ENCODE assay signal across 9 cellular contexts in the genomic region with DNA sequence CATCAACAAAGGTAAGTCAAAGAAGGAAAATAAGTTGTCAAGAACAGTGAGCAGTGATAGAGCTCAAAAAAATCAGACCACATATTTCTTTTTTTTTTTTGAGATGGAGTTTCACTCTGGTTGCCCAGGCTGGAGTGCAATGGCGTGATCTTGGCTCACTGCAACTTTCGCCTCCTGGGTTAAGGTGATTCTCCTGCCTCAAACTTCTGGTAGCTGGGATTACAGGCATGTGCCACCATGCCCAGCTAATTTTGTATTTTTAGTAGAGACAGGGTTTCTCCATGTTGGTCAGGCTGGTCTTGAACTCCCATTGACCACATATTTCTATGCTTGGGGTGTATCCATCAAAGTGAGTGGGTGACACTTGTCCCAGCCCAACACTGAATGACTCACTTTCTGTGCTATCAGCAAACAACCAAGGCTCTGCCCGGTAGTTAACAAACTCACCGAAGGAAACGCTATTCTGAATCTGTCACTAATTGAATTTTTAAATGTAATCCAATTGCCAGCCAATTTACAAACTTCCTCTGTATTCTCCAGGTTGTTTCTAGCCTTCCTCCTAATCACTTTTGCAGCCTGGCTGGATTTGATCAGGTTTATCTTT. TPM values are rescaled to one million over a fixed set of nuclear protein-coding genes. Genes with fewer than 3 reads are reported as not detected.
DNase-seq lines count a peak whose midpoint lies in the region; ATAC-seq and TF ChIP-seq lines count a peak whose summit lies in the region.
"Had no signal": no experiment of that assay in that cellular context is flagged by ENCODE, and none has a peak within 500 bp of the region (broad histone marks: within the 10 kb centered on the region; RNA-seq: fewer than 3 reads in every experiment).

No MANE protein-coding gene starts in this region.

- TF ChIP-seq POLR2A in heart left ventricle (IDR thresholded peaks at IDR 0.05): no peak

- no peaks in the 10 kb centered on the region for H3K4me1 ChIP-seq in heart left ventricle

- TF ChIP-seq CTCF in GM10266 (IDR thresholded peaks at IDR 0.05; ENCODE audit: control insufficient read depth, insufficient read depth, low read depth, missing control alignments) (no peak), epithelial cell of esophagus (IDR thresholded peaks at IDR 0.05; ENCODE audit: insufficient read depth, low read depth, low read length, missing control alignments) (no peak), heart left ventricle (IDR thresholded peaks at IDR 0.05) (no peak)

- intact Hi-C loops in heart left ventricle (cut with DNase I): no loop called here

- H3K27me3 ChIP-seq in heart left ventricle: peaks cover 0 to 3% (median 0%) of the 10 kb centered on the region in 9 donors

- peaks cover 18% of the 10 kb centered on the region for H3K4me1 Mint-ChIP-seq in activated CD4-positive, alpha-beta T cell treated with anti-CD3 and anti-CD28 coated beads, Interleukin-2, amount 10 ng/mL, durations not matched to agents 7 days and 5 days

- WGBS in heart left ventricle, 4 donors: 61 to 68% (median 63%) methylated on average over 5 of the region's 5 CpGs

- peaks cover 8% of the 10 kb centered on the region for H3K9me3 Mint-ChIP-seq in activated CD4-positive, alpha-beta T cell treated with anti-CD3 and anti-CD28 coated beads, Interleukin-2, amount 10 ng/mL, durations not matched to agents 7 days and 5 days

- peaks cover 0 to 24% (median 7%) of the 10 kb centered on the region in 12 donors for H3K9me3 ChIP-seq in heart left ventricle

- DNase-seq in GM10266 (ENCODE audit: extremely low spot score) (peak; percentile 53), epithelial cell of esophagus (ENCODE audit: low read depth) (peak; percentile 42), NCI-H2196 treated with DMSO at 0.1 percent for 48 hours (lab: John Stamatoyannopoulos, UW; ENCODE audit: unreplicated experiment) (no peak), heart left ventricle (no peak)
- DNase-seq in stimulated activated CD4-positive, alpha-beta T cell treated with anti-CD3 and anti-CD28 coated beads, Interleukin-2, amount 100 ng/mL, for 24 hours: no peak
- DNase-seq in activated CD4-positive, alpha-beta T cell treated with anti-CD3 and anti-CD28 coated beads, Interleukin-2, amount 10 ng/mL, durations not matched to agents 7 days and 5 days: no peak

- no peak overlapping the region for H3K4me3 ChIP-seq in epithelial cell of esophagus (ENCODE audit: low read length)
- H3K4me3 ChIP-seq in heart left ventricle: no peak overlapping the region

- POLR2A ChIA-PET in activated CD4-positive, alpha-beta T cell treated with anti-CD3 and anti-CD28 coated beads, Interleukin-2, amount 10 ng/mL, durations not matched to agents 7 days and 5 days (lab: Charles Lee): no interaction called here

- H3K27me3 Mint-ChIP-seq in activated CD4-positive, alpha-beta T cell treated with anti-CD3 and anti-CD28 coated beads, Interleukin-2, amount 10 ng/mL, durations not matched to agents 7 days and 5 days: peaks cover 5% of the 10 kb centered on the region

- ATAC-seq in GM19452 (IDR thresholded peaks at IDR 0.05; ENCODE audit: unreplicated experiment) (peak; percentile 61), HG03442 (IDR thresholded peaks at IDR 0.05; ENCODE audit: unreplicated experiment) (peak; percentile 69), heart left ventricle (no peak)

- no peak overlapping the region for H3K27ac ChIP-seq in heart left ventricle
- H3K27ac ChIP-seq: VCaP had no signal

- peaks cover 4% of the 10 kb centered on the region for H3K36me3 Mint-ChIP-seq in activated CD4-positive, alpha-beta T cell treated with anti-CD3 and anti-CD28 coated beads, Interleukin-2, amount 10 ng/mL, durations not matched to agents 7 days and 5 days (ENCODE audit: low read depth)

- H3K27ac Mint-ChIP-seq in activated CD4-positive, alpha-beta T cell treated with anti-CD3 and anti-CD28 coated beads, Interleukin-2, amount 10 ng/mL, durations not matched to agents 7 days and 5 days: no peak overlapping the region

- no peak overlapping the region for H3K4me3 Mint-ChIP-seq in activated CD4-positive, alpha-beta T cell treated with anti-CD3 and anti-CD28 coated beads, Interleukin-2, amount 10 ng/mL, durations not matched to agents 7 days and 5 days

- CTCF ChIA-PET in activated CD4-positive, alpha-beta T cell treated with anti-CD3 and anti-CD28 coated beads, Interleukin-2, amount 10 ng/mL, durations not matched to agents 7 days and 5 days (lab: Charles Lee): interaction anchor here (0.7 to 4.7 kb wide), 13 partner anchors 9 to 222 kb away, joined by 3 to 18 read pairs (median 3); partner anchors contain the start of gene SMNDC1

- H3K36me3 ChIP-seq in heart left ventricle: no peaks in the 10 kb centered on the region

RNA-seq across cellular contexts. Expression of gene SMNDC1, which starts 19.6 kb away (rescaled TPM):
- 10 to 100 TPM; 36.3 to 44.2 TPM for total RNA-seq in activated CD4-positive, alpha-beta T cell treated with anti-CD3 and anti-CD28 coated beads, Interleukin-2, amount 10 ng/mL, durations not matched to agents 7 days and 5 days
- total RNA-seq in heart left ventricle: 10 to 100 TPM in 7 of 9 donors, 1 to 10 TPM in 2; 5.2 to 23.1 (median 20.7) TPM
- 10 to 100 TPM in 1 of 2 donors, 1 to 10 TPM in 1; 7.5 to 13.1 TPM for polyA plus RNA-seq in heart left ventricle

Comparison
In these comparisons a context has a peak if more than half of its experiments do, and no peak if none do; other contexts are left out.
1. DNase-seq: peak in GM10266 (single experiment) and epithelial cell of esophagus (single experiment); none in stimulated activated CD4-positive, alpha-beta T cell treated with anti-CD3 and anti-CD28 coated beads, Interleukin-2, amount 100 ng/mL, for 24 hours (0 of 2), NCI-H2196 treated with DMSO at 0.1 percent for 48 hours (single experiment), activated CD4-positive, alpha-beta T cell treated with anti-CD3 and anti-CD28 coated beads, Interleukin-2, amount 10 ng/mL, durations not matched to agents 7 days and 5 days (single experiment) and heart left ventricle (0 of 5).
2. ATAC-seq: peak in GM19452 (single experiment) and HG03442 (single experiment); none in heart left ventricle (0 of 4).